Comparison of ENCODE assay signal across 8 cellular contexts in the genomic region with DNA sequence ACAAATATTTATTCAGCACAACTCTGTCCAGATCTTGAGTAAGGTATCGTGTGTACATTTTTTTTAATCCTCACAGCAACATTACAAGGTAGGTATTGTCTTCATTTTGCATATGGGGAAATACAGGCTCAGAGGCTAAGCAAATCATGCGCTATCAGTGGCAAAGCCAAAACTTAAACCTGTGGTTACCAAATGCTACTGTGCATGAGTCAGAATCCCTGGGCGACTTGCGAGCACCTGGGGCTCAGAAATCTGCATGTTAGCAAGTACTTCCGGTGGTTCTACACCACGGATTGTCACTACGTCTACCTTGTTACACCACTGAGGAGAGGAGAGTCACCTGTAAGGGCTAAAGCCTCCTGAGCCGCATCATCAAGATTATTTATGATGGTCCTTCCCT. TPM values are rescaled to one million over a fixed set of nuclear protein-coding genes. Genes with fewer than 3 reads are reported as not detected.
DNase-seq lines count a peak whose midpoint lies in the region; ATAC-seq and TF ChIP-seq lines count a peak whose summit lies in the region.

No MANE protein-coding gene starts in this region.

- TF ChIP-seq CTCF in upper lobe of right lung (IDR thresholded peaks at IDR 0.05) (no peak), tibial nerve (IDR thresholded peaks at IDR 0.05) (no peak), Caco-2 (IDR thresholded peaks at IDR 0.05; ENCODE audit: insufficient read depth in 1 of 2, low read depth in 1 of 2, low read length in 1 of 2, severe bottlenecking in 1 of 2, unreplicated experiment in 1 of 2) (no peak)

- no peaks in the 10 kb centered on the region for H3K27me3 ChIP-seq in upper lobe of right lung
- H3K27me3 ChIP-seq in tibial nerve, result no peaks in the 10 kb centered on the region
- peaks cover 2% of the 10 kb centered on the region for H3K27me3 ChIP-seq in Caco-2 (replicated peaks; ENCODE audit: control insufficient read depth, insufficient read depth, low read length)

- CTCF ChIA-PET in Caco-2 (lab: Charles Lee), result no interaction called here

- TF ChIP-seq EP300 in tibial nerve (IDR thresholded peaks at IDR 0.05), result no peak

- POLR2A ChIA-PET in Caco-2 (lab: Charles Lee), result no interaction called here

- no peaks in the 10 kb centered on the region for H3K9me3 Mint-ChIP-seq in Caco-2 (ENCODE audit: unreplicated experiment)

- peaks cover 32% of the 10 kb centered on the region for H3K27me3 Mint-ChIP-seq in Caco-2 (ENCODE audit: insufficient read depth, unreplicated experiment)

- H3K27ac ChIP-seq in upper lobe of right lung (no peak overlapping the region), tibial nerve (peak overlapping the region in 1 of 4 donors; percentile 73)

- no peaks in the 10 kb centered on the region for H3K4me1 Mint-ChIP-seq in Caco-2 (ENCODE audit: low read depth, unreplicated experiment)

- H3K9me3 ChIP-seq in upper lobe of right lung (no peaks in the 10 kb centered on the region), tibial nerve (no peaks in the 10 kb centered on the region), Caco-2 (no peaks in the 10 kb centered on the region)

- H3K27ac Mint-ChIP-seq in Caco-2 (ENCODE audit: unreplicated experiment), result no peak overlapping the region

- H3K36me3 ChIP-seq in upper lobe of right lung (peaks cover 79% of the 10 kb centered on the region), tibial nerve (no peaks in the 10 kb centered on the region), Caco-2 (ENCODE audit: control insufficient read depth, insufficient read depth, low read length) (no peaks in the 10 kb centered on the region)

- intact Hi-C loops in upper lobe of right lung (cut with DNase I) (no loop called here), Caco-2 (cut with micrococcal nuclease; ENCODE audit: unreplicated experiment) (no loop called here)

- peak; percentile 98 for ATAC-seq in GM18502 (IDR thresholded peaks at IDR 0.05; ENCODE audit: poor library complexity, unreplicated experiment)
- ATAC-seq in HG02759 (IDR thresholded peaks at IDR 0.05; ENCODE audit: unreplicated experiment), result peak; percentile 92
- ATAC-seq in upper lobe of right lung, result peak; percentile 37

- H3K4me1 ChIP-seq in upper lobe of right lung (no peaks in the 10 kb centered on the region), tibial nerve (peaks cover 0 to 37% (median 10%) of the 10 kb centered on the region in 4 donors), Caco-2 (no peaks in the 10 kb centered on the region)

- H3K36me3 Mint-ChIP-seq in Caco-2 (ENCODE audit: insufficient read depth, unreplicated experiment), result no peaks in the 10 kb centered on the region

- 90 to 95% methylated on average over 8 of the region's 8 CpGs for WGBS in tibial nerve, 2 donors

- H3K4me3 ChIP-seq in upper lobe of right lung (no peak overlapping the region), tibial nerve (no peak overlapping the region), Caco-2 (ENCODE audit: low read depth, low read length) (no peak overlapping the region)

- BruUV-seq in Caco-2 (replicated peaks; lab: Mats Ljungman, UMichigan), result no TSS peak

- no peak for TF ChIP-seq POLR2A in tibial nerve (IDR thresholded peaks at IDR 0.05)

- DNase-seq in T follicular helper cell (ENCODE audit: low read depth) (peak; percentile 60), upper lobe of right lung (no peak), HK-2 (ENCODE audit: unreplicated experiment) (no peak), tibial nerve (ENCODE audit: low spot score in 2 of 2) (no peak), Caco-2 (no peak)
- DNase-seq in effector CD8-positive, alpha-beta T cell (lab: John Stamatoyannopoulos, UW), result peak; percentile 30

- H3K4me3 Mint-ChIP-seq in Caco-2 (ENCODE audit: unreplicated experiment), result no peak overlapping the region

RNA-seq across cellular contexts. Expression of a gene that starts 21.3 kb away (rescaled TPM):
- total RNA-seq in upper lobe of right lung (not detected), tibial nerve (1 to 10 TPM in 1 of 4 donors, not detected in 3; 1.5 TPM), Caco-2 (2022) (not detected in 2 replicates)

RNA-seq across cellular contexts. Expression of a gene that starts 43.5 kb away (rescaled TPM):
- total RNA-seq in upper lobe of right lung (83.1 TPM), tibial nerve (10 to 100 TPM; 27.5 to 53.8 (median 47.3) TPM), Caco-2 (2022) (not detected in 2 replicates)

Comparison
In these comparisons a context has a peak if more than half of its experiments do, and no peak if none do; other contexts are left out.
1. ATAC-seq: peak in every context shown above with its lines; median percentile 98 in GM18502; 92 in HG02759; 37 in upper lobe of right lung.
2. DNase-seq: peak in T follicular helper cell (single experiment) and effector CD8-positive, alpha-beta T cell (single experiment); none in upper lobe of right lung (single experiment), HK-2 (single experiment), tibial nerve (0 of 2) and Caco-2 (0 of 2).
3. RNA of a gene that starts 43.5 kb away (total RNA-seq): 83.1 TPM in upper lobe of right lung (single experiment) and 27.5 to 53.8 TPM in tibial nerve; not detected in Caco-2; every median in the first group is over 10 times any median in the second.